13 cellular contexts compared by ENCODE assay signal in genomic region chr2:9573840-9574239, GRCh38. TPM values are rescaled to one million over a fixed set of nuclear protein-coding genes. Genes with fewer than 3 reads are reported as not detected.
DNase-seq lines count a peak whose midpoint lies in the region; ATAC-seq, FAIRE-seq and TF ChIP-seq lines count a peak whose summit lies in the region.
"Had no signal": no experiment of that assay in that cellular context is flagged by ENCODE, and none has a peak within 500 bp of the region (broad histone marks: within the 10 kb centered on the region; RNA-seq: fewer than 3 reads in every experiment).

No MANE protein-coding gene starts in this region.

- no peaks in the 10 kb centered on the region for H3K27me3 Mint-ChIP-seq in neural crest cell (ENCODE audit: low read depth)

- H2BK120ac ChIP-seq in IMR-90 (ENCODE audit: low read depth, low read length) = no peak overlapping the region

- H3K79me1 ChIP-seq in IMR-90 (ENCODE audit: low read depth in 1 of 2, low read length in 2 of 2) = no peaks in the 10 kb centered on the region; a peak in 1 of 4 replicates

- no peak for TF ChIP-seq EP300 in K562 (IDR thresholded peaks at IDR 0.05; ENCODE audit: low read length)

- no peak overlapping the region for H3K14ac ChIP-seq in IMR-90 (replicated peaks; ENCODE audit: low read depth, low read length)

- H3K9me3 Mint-ChIP-seq in neural crest cell = no peaks in the 10 kb centered on the region

- H3K9me1 ChIP-seq in IMR-90 (ENCODE audit: insufficient read depth, low read length) (peaks cover 7% of the 10 kb centered on the region), K562 (ENCODE audit: control insufficient read depth, insufficient read depth, low read length) (no peaks in the 10 kb centered on the region)

- peaks cover 5% of the 10 kb centered on the region for H3K4me1 Mint-ChIP-seq in neural crest cell

- ATAC-seq in DND-41 (ENCODE audit: insufficient read depth, low read depth) = 0 out of 3 replicates have a peak, but pooled peaks have one; percentile 48
- no peak for ATAC-seq in IMR-90 (ENCODE audit: low read depth)
- peak; percentile 67 for ATAC-seq in K562
- no peak for ATAC-seq in HG03439 (IDR thresholded peaks at IDR 0.05; ENCODE audit: unreplicated experiment)

- H4K5ac ChIP-seq in IMR-90 (ENCODE audit: low read depth, low read length) = no peak overlapping the region

- H3K79me2 ChIP-seq in DND-41 (ENCODE audit: insufficient read depth, low read length) (no peaks in the 10 kb centered on the region), K562 (ENCODE audit: control insufficient read depth, insufficient read depth, low read length) (no peaks in the 10 kb centered on the region)

- H3K4me3 Mint-ChIP-seq in neural crest cell = no peak overlapping the region

- H3K36me3 ChIP-seq in DND-41 (ENCODE audit: insufficient read depth, low read length) (no peaks in the 10 kb centered on the region), IMR-90 (ENCODE audit: control insufficient read depth, insufficient read depth, low read length) (no peaks in the 10 kb centered on the region), K562 (ENCODE audit: control insufficient read depth, insufficient read depth, low read length) (no peaks in the 10 kb centered on the region)

- no peak overlapping the region for H2BK20ac ChIP-seq in IMR-90 (ENCODE audit: low read depth, low read length)

- 75% methylated on average over 1 of the region's 4 CpGs; no CpG with 5 or more reads in 1 of the 2 experiments for WGBS in IMR-90 (ENCODE audit: extremely low coverage in 2 of 2, insufficient read length in 1 of 2), 2 experiments
- 48% methylated on average over 4 of the region's 4 CpGs for WGBS in K562 (ENCODE audit: insufficient coverage, low coverage, missing lambda C conversion rate)

- TF ChIP-seq POLR2A in IMR-90 (IDR thresholded peaks at IDR 0.05; ENCODE audit: low read depth, low read length) (no peak), K562 (conservative IDR thresholded peaks at IDR 0.05) (no peak)

- no peaks in the 10 kb centered on the region for H3K9me3 ChIP-seq in DND-41 (ENCODE audit: insufficient read depth, low read length, severe bottlenecking)
- H3K9me3 ChIP-seq in IMR-90 (ENCODE audit: control insufficient read depth, insufficient read depth, low read length) = no peaks in the 10 kb centered on the region
- H3K9me3 ChIP-seq in K562 (replicated peaks; ENCODE audit: control insufficient read depth, insufficient read depth, low read depth, low read length) = no peaks in the 10 kb centered on the region

- FAIRE-seq in K562 (lab: Jason Lieb, UNC) = no peak
- FAIRE-seq: D721Med had no signal

- 0 out of 2 replicates have a peak overlapping the region, but pooled peaks have one; percentile 14 for H2AK5ac ChIP-seq in IMR-90 (ENCODE audit: low read depth, low read length)

- no peak overlapping the region for H3K4me2 ChIP-seq in DND-41 (ENCODE audit: insufficient read depth, low read length)
- H3K4me2 ChIP-seq in IMR-90 (ENCODE audit: low read depth, low read length) = no peak overlapping the region
- H3K4me2 ChIP-seq in K562 (ENCODE audit: insufficient read depth, low read length) = no peak overlapping the region

- no peak overlapping the region for H4K91ac ChIP-seq in IMR-90 (ENCODE audit: insufficient read depth, low read depth, low read length)

- H3K56ac ChIP-seq in IMR-90 (ENCODE audit: extremely low read depth, insufficient read depth, low read length) = no peak overlapping the region

- intact Hi-C loops in IMR-90 (cut with micrococcal nuclease) = no loop called here
- intact Hi-C loops in K562 (cut with micrococcal nuclease) = loop anchor here (5.0 kb wide), 1 partner anchor 163 kb away; no protein-coding TSS in a partner anchor

- no peak overlapping the region for H2BK15ac ChIP-seq in IMR-90 (ENCODE audit: low read depth, low read length)

- H3K18ac ChIP-seq in IMR-90 (ENCODE audit: low read depth, low read length) = no peak overlapping the region

- H3K27ac Mint-ChIP-seq in neural crest cell (ENCODE audit: unreplicated experiment) = no peak overlapping the region

- no peak overlapping the region for H2BK5ac ChIP-seq in IMR-90 (ENCODE audit: low read depth, low read length, poor library complexity, severe bottlenecking)

- CTCF ChIA-PET in IMR-90 (lab: Yijun Ruan, JAX) (interaction anchor here (1.4 kb wide), 1 partner anchor 17 kb away, joined by 7 read pairs; no protein-coding TSS in a partner anchor), K562 (lab: Yijun Ruan, JAX; ENCODE audit: low intra/inter-chr PET ratio) (no interaction called here)

- no peak overlapping the region for H3K23ac ChIP-seq in IMR-90 (ENCODE audit: low read depth, low read length)

- no peak overlapping the region for H3K4ac ChIP-seq in IMR-90 (ENCODE audit: low read depth, low read length)

- no peaks in the 10 kb centered on the region for H3K4me1 ChIP-seq in DND-41 (ENCODE audit: insufficient read depth, low read length)
- peaks cover 4% of the 10 kb centered on the region; the same call in 1 of the 2 replicates for H3K4me1 ChIP-seq in IMR-90 (ENCODE audit: control insufficient read depth, insufficient read depth, low read length)
- H3K4me1 ChIP-seq in K562 (replicated peaks in 1 of 2; ENCODE audit: control insufficient read depth in 2 of 2, insufficient read depth in 2 of 2, low read length in 2 of 2) = peaks cover 0 to 13% of the 10 kb centered on the region in 2 experiments; a peak in 2 of 5 replicates

- POLR2A ChIA-PET in IMR-90 (lab: Charles Lee; ENCODE audit: unreplicated experiment) (no interaction called here), K562 (lab: Yijun Ruan, JAX) (interaction anchor here (1.7 kb wide), 1 partner anchor 18 kb away, joined by 4 read pairs; the partner anchor contains the start of gene ADAM17)

- no peak overlapping the region for H2AK9ac ChIP-seq in IMR-90 (replicated peaks; ENCODE audit: low read depth, low read length, poor library complexity)

- dilution Hi-C loops in IMR-90 (cut with HindIII; ENCODE audit: low sequenced_read_pairs, unreplicated experiment) = no loop called here

- H4K8ac ChIP-seq in IMR-90 (ENCODE audit: low read depth in 2 of 2, low read length in 2 of 2) = no peak overlapping the region

- no peak overlapping the region for H3K9ac ChIP-seq in DND-41 (ENCODE audit: low read depth, low read length)
- no peak overlapping the region for H3K9ac ChIP-seq in IMR-90 (ENCODE audit: low read depth, low read length)
- H3K9ac ChIP-seq in K562 (ENCODE audit: insufficient read depth in 1 of 2, low read depth in 2 of 2, low read length in 2 of 2) = no peak overlapping the region

- no peak overlapping the region for H3K27ac ChIP-seq in DND-41 (ENCODE audit: low read length)
- H3K27ac ChIP-seq in IMR-90 (ENCODE audit: insufficient read depth, low read length) = no peak overlapping the region
- H3K27ac ChIP-seq in K562 (ENCODE audit: extremely low read depth, low read depth, low read length) = no peak overlapping the region

- H4K20me1 ChIP-seq in DND-41 (ENCODE audit: insufficient read depth, low read length) (no peaks in the 10 kb centered on the region), IMR-90 (ENCODE audit: insufficient read depth, low read length) (peaks cover 3% of the 10 kb centered on the region; the same call in 1 of the 2 replicates), K562 (replicated peaks; ENCODE audit: control insufficient read depth, insufficient read depth, low read length) (no peaks in the 10 kb centered on the region)

- H3K27me3 ChIP-seq in DND-41 (ENCODE audit: insufficient read depth, low read length, poor library complexity) = no peaks in the 10 kb centered on the region
- H3K27me3 ChIP-seq in IMR-90 (ENCODE audit: control insufficient read depth, insufficient read depth, low read length) = no peaks in the 10 kb centered on the region
- H3K27me3 ChIP-seq in K562 (ENCODE audit: control insufficient read depth in 2 of 2, insufficient read depth in 2 of 2, low read length in 2 of 2) = no peaks in the 10 kb centered on the region

- in situ Hi-C loops in IMR-90 (cut with MboI; ENCODE audit: low sequenced_read_pairs) = no loop called here
- in situ Hi-C loops in K562 (cut with MboI) = no loop called here

- H3K36me3 Mint-ChIP-seq in neural crest cell (ENCODE audit: low read depth) = no peaks in the 10 kb centered on the region

- no TSS peak for BruUV-seq in IMR-90 (replicated peaks; lab: Mats Ljungman, UMichigan)
- BruUV-seq in K562 (replicated peaks; lab: Mats Ljungman, UMichigan) = no TSS peak

- no peak for TF ChIP-seq RAD21 in IMR-90 (IDR thresholded peaks at IDR 0.05; ENCODE audit: low read length)
- no peak for TF ChIP-seq RAD21 in K562 (CRISPR knock-in tag; conservative IDR thresholded peaks at IDR 0.05 in 1 of 2, IDR thresholded peaks at IDR 0.05 in 1 of 2)

- H3K4me3 ChIP-seq in DND-41 (ENCODE audit: low read depth in 1 of 2, low read length in 2 of 2) = no peak overlapping the region
- H3K4me3 ChIP-seq in IMR-90 (ENCODE audit: insufficient read depth, low read depth, low read length) = no peak overlapping the region
- H3K4me3 ChIP-seq in K562 = no peak overlapping the region

- H2AFZ ChIP-seq in DND-41 (ENCODE audit: low read depth, low read length) (no peak overlapping the region), IMR-90 (replicated peaks; ENCODE audit: low read length, poor library complexity) (no peak overlapping the region), K562 (ENCODE audit: low read depth, low read length) (no peak overlapping the region)

- no peak for DNase-seq in DND-41
- DNase-seq in IMR-90 = no peak
- no peak for DNase-seq in K562 (ENCODE audit: extremely low read depth in 1 of 4, low spot score in 3 of 4)
- no peak for DNase-seq in neural crest cell (ENCODE audit: low read depth, low spot score)
- no peak for DNase-seq in AG08395 (ENCODE audit: low spot score)
- no peak for DNase-seq in MV-4-11 (lab: John Stamatoyannopoulos, UW)
- no peak for DNase-seq in NCI-H1048 (lab: John Stamatoyannopoulos, UW)
- DNase-seq: amygdala; effector memory CD4-positive, alpha-beta T cell; stimulated activated CD4-positive, alpha-beta T cell treated with anti-CD3 and anti-CD28 coated beads, Interleukin-4, amount 100 ng/mL, for 4 hours; T1000 had no signal

- TF ChIP-seq CTCF in DND-41 (IDR thresholded peaks at IDR 0.05; ENCODE audit: borderline replicate concordance, extremely low read depth, low read length, poor library complexity, severe bottlenecking) (peak; percentile 21), IMR-90 (conservative IDR thresholded peaks at IDR 0.05; ENCODE audit: low read depth, low read length) (no peak), K562 (IDR thresholded peaks at IDR 0.05 in 2 of 3, conservative IDR thresholded peaks at IDR 0.05 in 1 of 3; ENCODE audit: insufficient read depth in 2 of 3, low read depth in 1 of 3, low read length in 3 of 3) (0 out of 6 replicates have a peak, but pooled peaks of 1 of the 3 experiments have one; percentile 17), neural crest cell (conservative IDR thresholded peaks at IDR 0.05) (peak; percentile 25)

RNA-seq across cellular contexts. Expression of gene ADAM17, which starts 18.2 kb away (rescaled TPM):
- total RNA-seq in IMR-90 (2012; rRNA removed) = 34.4 and 46.4 TPM in 2 replicates
- polyA plus RNA-seq in IMR-90 (2012; rRNA removed) = 8.8 and 9.6 TPM in 2 replicates
- 3.3 and 3.7 TPM in 2 replicates for polyA plus RNA-seq in IMR-90 (2012; cell fraction: cytosol; rRNA removed)
- 6.7 and 21.4 TPM in 2 replicates for polyA plus RNA-seq in IMR-90 (2012; cell fraction: nucleus; rRNA removed; ENCODE audit: low replicate concordance)
- total RNA-seq in K562 (2011; cell fraction: chromatin; rRNA removed; ENCODE audit: low replicate concordance) = 65.9 and 125 TPM in 2 replicates
- total RNA-seq in K562 (2011; cell fraction: nucleolus; rRNA removed) = 40.0 and 49.9 TPM in 2 replicates
- 73.1 and 114 TPM in 2 replicates for total RNA-seq in K562 (2011; cell fraction: nucleoplasm; rRNA removed)
- 19.0 and 19.6 TPM in 2 replicates for total RNA-seq in K562 (2014; rRNA removed)
- total RNA-seq in K562 (2014; rRNA removed; fragmentation: Illumina TruSeq; extraction: Trizol) = 28.1 and 33.7 TPM in 2 replicates
- 27.1 and 28.5 TPM in 2 replicates for total RNA-seq in K562 (2015; rRNA removed; fragmentation: Illumina TruSeq; extraction: Trizol)
- total RNA-seq in K562 (2021) = 27.9 and 30.0 TPM in 2 replicates
- 11.8 and 12.8 TPM in 2 replicates for polyA plus RNA-seq in K562 (2011; rRNA removed)
- polyA plus RNA-seq in K562 (2011; cell fraction: cytosol; rRNA removed) = 3.0 and 5.7 TPM in 2 replicates
- 13.6 and 15.4 TPM in 2 replicates for polyA plus RNA-seq in K562 (2011; cell fraction: nucleus; rRNA removed)
- polyA plus RNA-seq in K562 (2012) = 21.8 and 24.0 TPM in 2 replicates
- polyA plus RNA-seq in K562 (2014; fragmentation: Illumina TruSeq; extraction: Trizol) = 21.5 and 22.1 TPM in 2 replicates
- polyA plus RNA-seq in K562 (2014; fragmentation: Nextera tagmentation; extraction: Ambion mirVana) = 1 to 10 TPM; 5.8 to 7.8 TPM
- 15.2 and 16.4 TPM in 2 replicates for polyA plus RNA-seq in K562 (2014; rRNA removed)
- 41.0 and 44.7 TPM in 2 replicates for polyA minus RNA-seq in K562 (2011; rRNA and poly(A)+ RNA removed)
- polyA minus RNA-seq in K562 (2011; cell fraction: cytosol; rRNA and poly(A)+ RNA removed) = 9.7 and 12.0 TPM in 2 replicates
- polyA minus RNA-seq in K562 (2011; cell fraction: nucleus; rRNA and poly(A)+ RNA removed) = 13.3 and 27.4 TPM in 2 replicates
- total RNA-seq in neural crest cell = 39.6 and 39.9 TPM in 2 replicates

RNA-seq across cellular contexts. Expression of gene YWHAQ, which starts 57.0 kb away (rescaled TPM):
- total RNA-seq in IMR-90 (2012; rRNA removed) (196 and 249 TPM in 2 replicates), K562 (2014; rRNA removed) (97.7 and 108 TPM in 2 replicates), K562 (2014; rRNA removed; fragmentation: Illumina TruSeq; extraction: Trizol) (276 and 301 TPM in 2 replicates), K562 (2015; rRNA removed; fragmentation: Illumina TruSeq; extraction: Trizol) (191 and 203 TPM in 2 replicates), K562 (2021) (263 and 267 TPM in 2 replicates), neural crest cell (503 and 518 TPM in 2 replicates)
- polyA plus RNA-seq in IMR-90 (2012; rRNA removed) (217 and 255 TPM in 2 replicates), K562 (2011; rRNA removed) (245 and 359 TPM in 2 replicates), K562 (2014; fragmentation: Illumina TruSeq; extraction: Trizol) (218 and 243 TPM in 2 replicates), K562 (2014; fragmentation: Nextera tagmentation; extraction: Ambion mirVana) (10 to 100 TPM; 63.1 to 79.2 TPM), K562 (2014; rRNA removed) (151 and 178 TPM in 2 replicates)
- 73.8 and 128 TPM in 2 replicates for polyA plus RNA-seq in IMR-90 (2012; cell fraction: cytosol; rRNA removed)
- polyA plus RNA-seq in IMR-90 (2012; cell fraction: nucleus; rRNA removed; ENCODE audit: low replicate concordance) = 40.5 and 94.4 TPM in 2 replicates
- 25.2 and 50.9 TPM in 2 replicates for total RNA-seq in K562 (2011; cell fraction: chromatin; rRNA removed; ENCODE audit: low replicate concordance)
- total RNA-seq in K562 (2011; cell fraction: nucleolus; rRNA removed) = 29.5 and 31.5 TPM in 2 replicates
- 48.2 and 73.2 TPM in 2 replicates for total RNA-seq in K562 (2011; cell fraction: nucleoplasm; rRNA removed)
- polyA plus RNA-seq in K562 (2011; cell fraction: cytosol; rRNA removed) = 102 and 143 TPM in 2 replicates
- polyA plus RNA-seq in K562 (2011; cell fraction: nucleus; rRNA removed) = 48.6 and 76.4 TPM in 2 replicates
- polyA plus RNA-seq in K562 (2012) = 186 and 231 TPM in 2 replicates
- polyA minus RNA-seq in K562 (2011; rRNA and poly(A)+ RNA removed) = 327 and 372 TPM in 2 replicates
- 162 and 201 TPM in 2 replicates for polyA minus RNA-seq in K562 (2011; cell fraction: cytosol; rRNA and poly(A)+ RNA removed)
- 20.7 and 42.0 TPM in 2 replicates for polyA minus RNA-seq in K562 (2011; cell fraction: nucleus; rRNA and poly(A)+ RNA removed)

Comparison
In these comparisons a context has a peak if more than half of its experiments do, and no peak if none do; other contexts are left out.
1. ATAC-seq: peak in DND-41 (single experiment) and K562 (single experiment); none in IMR-90 (single experiment) and HG03439 (single experiment).